In the genomic region with DNA sequence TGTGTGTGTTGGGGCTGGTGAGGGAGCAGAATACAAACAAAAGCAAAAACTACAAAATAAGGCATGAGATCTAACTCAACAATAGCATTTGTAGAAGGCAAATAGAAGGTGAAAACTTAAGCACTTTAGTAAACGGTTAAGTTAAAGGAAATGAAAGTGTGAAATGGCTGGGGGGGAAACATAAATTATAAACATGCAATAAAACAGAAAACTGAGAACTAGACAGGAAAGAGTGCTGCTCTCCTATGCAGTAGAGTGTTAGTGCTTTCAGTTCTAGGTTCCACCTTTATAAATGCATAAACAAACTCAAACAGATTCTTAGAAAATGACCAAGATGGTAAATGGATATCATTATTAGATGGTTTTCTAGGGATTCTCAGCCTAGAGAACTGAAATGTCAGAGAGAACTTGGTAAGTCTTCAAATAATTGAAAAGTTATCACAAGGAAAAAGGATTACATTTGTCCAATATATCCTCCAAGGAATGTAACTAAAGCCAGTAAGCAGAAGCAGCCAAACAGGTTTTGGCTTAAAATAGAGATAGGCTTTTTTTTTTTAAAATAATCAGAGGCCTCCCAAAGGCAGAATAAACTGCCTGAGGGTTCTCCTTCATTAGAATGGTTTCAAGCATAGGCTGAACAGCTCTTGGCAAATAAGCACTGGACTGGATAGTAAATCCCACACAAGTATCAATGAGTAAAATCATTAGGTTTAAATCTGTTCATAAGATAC, we compare ENCODE assay signal across 9 cellular contexts. TPM values are rescaled to one million over a fixed set of nuclear protein-coding genes. Genes with fewer than 3 reads are reported as not detected.
DNase-seq lines count a peak whose midpoint lies in the region; ATAC-seq lines count a peak whose summit lies in the region.
"Had no signal": no experiment of that assay in that cellular context is flagged by ENCODE, and none has a peak within 500 bp of the region (broad histone marks: within the 10 kb centered on the region; RNA-seq: fewer than 3 reads in every experiment).

No MANE protein-coding gene starts in this region.

- DNase-seq in activated naive CD4-positive, alpha-beta T cell treated with Interleukin-2 at 50 U/mL for 16 hours, result no peak
- DNase-seq in T-cell, result no peak
- DNase-seq in stimulated activated naive CD8-positive, alpha-beta T cell treated with anti-CD3 and anti-CD28 coated beads, Interleukin-15, amount 100 ng/mL, for 72 hours, result no peak
- DNase-seq in COLO829 (ENCODE audit: low spot score), result no peak
- no peak for DNase-seq in GM19240 (ENCODE audit: insufficient read length, low spot score)
- DNase-seq in hepatic stellate cell (ENCODE audit: low spot score), result no peak
- DNase-seq: SK-N-SH had no signal

- CTCF ChIA-PET in T-cell (lab: Charles Lee), result interaction anchor here (0.7 to 4.2 kb wide), 4 partner anchors 9 to 157 kb away, joined by 3 to 24 read pairs (median 4); partner anchors contain the start of gene RBM26 (in 1 of the 2)

- ATAC-seq in HG03066 (IDR thresholded peaks at IDR 0.05; ENCODE audit: low read depth, unreplicated experiment) (peak; percentile 57), T-cell (replicated peaks in 1 of 4) (peak; percentile 54 to 69 (median 62))
- peak; percentile 30 for ATAC-seq in stimulated activated naive CD8-positive, alpha-beta T cell treated with anti-CD3 and anti-CD28 coated beads, Interleukin-15, amount 100 ng/mL, for 72 hours

- no peaks in the 10 kb centered on the region for H3K9me3 Mint-ChIP-seq in activated naive CD4-positive, alpha-beta T cell treated with anti-CD3 and anti-CD28 coated beads, Interleukin-2, amount 50 U/mL, for 24 hours
- no peaks in the 10 kb centered on the region for H3K9me3 Mint-ChIP-seq in T-cell
- no peaks in the 10 kb centered on the region for H3K9me3 Mint-ChIP-seq in stimulated activated naive CD8-positive, alpha-beta T cell treated with anti-CD3 and anti-CD28 coated beads, Interleukin-15, amount 100 ng/mL, for 72 hours

- POLR2A ChIA-PET in T-cell (lab: Charles Lee), result interaction anchor here in 1 of 2 donors (0.6 kb wide), 1 partner anchor 99 kb away, joined by 3 read pairs; no protein-coding TSS in a partner anchor

- peak overlapping the region; percentile 67 for H3K4me3 Mint-ChIP-seq in activated naive CD4-positive, alpha-beta T cell treated with anti-CD3 and anti-CD28 coated beads, Interleukin-2, amount 50 U/mL, for 24 hours
- H3K4me3 Mint-ChIP-seq in T-cell, result peak overlapping the region; percentile 37 to 67 (median 49)
- peak overlapping the region; percentile 68 to 70 for H3K4me3 Mint-ChIP-seq in stimulated activated naive CD8-positive, alpha-beta T cell treated with anti-CD3 and anti-CD28 coated beads, Interleukin-15, amount 100 ng/mL, for 72 hours

- H3K36me3 Mint-ChIP-seq in activated naive CD4-positive, alpha-beta T cell treated with anti-CD3 and anti-CD28 coated beads, Interleukin-2, amount 50 U/mL, for 24 hours, result peaks cover 7% of the 10 kb centered on the region
- H3K36me3 Mint-ChIP-seq in T-cell, result peaks cover 17% of the 10 kb centered on the region

- no peaks in the 10 kb centered on the region for H3K27me3 Mint-ChIP-seq in activated naive CD4-positive, alpha-beta T cell treated with anti-CD3 and anti-CD28 coated beads, Interleukin-2, amount 50 U/mL, for 24 hours
- H3K27me3 Mint-ChIP-seq in T-cell, result no peaks in the 10 kb centered on the region
- no peaks in the 10 kb centered on the region for H3K27me3 Mint-ChIP-seq in stimulated activated naive CD8-positive, alpha-beta T cell treated with anti-CD3 and anti-CD28 coated beads, Interleukin-15, amount 100 ng/mL, for 72 hours

- H3K4me1 Mint-ChIP-seq in activated naive CD4-positive, alpha-beta T cell treated with anti-CD3 and anti-CD28 coated beads, Interleukin-2, amount 50 U/mL, for 24 hours, result peaks cover 77% of the 10 kb centered on the region
- peaks cover 66 to 74% (median 70%) of the 10 kb centered on the region in 3 donors for H3K4me1 Mint-ChIP-seq in T-cell
- H3K4me1 Mint-ChIP-seq in stimulated activated naive CD8-positive, alpha-beta T cell treated with anti-CD3 and anti-CD28 coated beads, Interleukin-15, amount 100 ng/mL, for 72 hours, result peaks cover 62% of the 10 kb centered on the region

- H3K27ac Mint-ChIP-seq in activated naive CD4-positive, alpha-beta T cell treated with anti-CD3 and anti-CD28 coated beads, Interleukin-2, amount 50 U/mL, for 24 hours, result peak overlapping the region; percentile 56
- peak overlapping the region; percentile 62 to 82 for H3K27ac Mint-ChIP-seq in T-cell
- no peak overlapping the region for H3K27ac Mint-ChIP-seq in stimulated activated naive CD8-positive, alpha-beta T cell treated with anti-CD3 and anti-CD28 coated beads, Interleukin-15, amount 100 ng/mL, for 72 hours

RNA-seq across cellular contexts. Expression of gene RBM26, which starts 23.3 kb away (rescaled TPM):
- 10 to 100 TPM; 76.7 to 97.8 (median 77.9) TPM for total RNA-seq in T-cell

Comparison
In these comparisons a context has a peak if more than half of its experiments do, and no peak if none do; other contexts are left out.
1. H3K27ac Mint-ChIP-seq: peak in activated naive CD4-positive, alpha-beta T cell treated with anti-CD3 and anti-CD28 coated beads, Interleukin-2, amount 50 U/mL, for 24 hours (single experiment) and T-cell (2 of 2); none in stimulated activated naive CD8-positive, alpha-beta T cell treated with anti-CD3 and anti-CD28 coated beads, Interleukin-15, amount 100 ng/mL, for 72 hours (0 of 2).
2. Peak in every context shown above with its lines, with median percentiles within 50 percentile points of each other: H3K4me3 Mint-ChIP-seq and ATAC-seq.